ENCODE assay signal across 20 cellular contexts in genomic region chr2:108972663-108973062, GRCh38. TPM values are rescaled to one million over a fixed set of nuclear protein-coding genes. Genes with fewer than 3 reads are reported as not detected.
"Had no signal": no experiment of that assay in that cellular context is flagged by ENCODE, and none has a peak within 500 bp of the region (broad histone marks: within the 10 kb centered on the region; RNA-seq: fewer than 3 reads in every experiment).

No MANE protein-coding gene starts in this region.

- H3K4me1 ChIP-seq: body of pancreas, lower lobe of right lung, right atrium auricular region had no signal

- H3K27me3 ChIP-seq: body of pancreas, right atrium auricular region had no signal

- H3K4me3 Mint-ChIP-seq: activated B cell treated with CpG ODN at 0.5 μM for 24 hours; activated CD4-positive, alpha-beta memory T cell treated with anti-CD3 and anti-CD28 coated beads for 36 hours; activated T-helper 17 cell treated with anti-CD3 and anti-CD28 coated beads, Interleukin-2, amount 50 U/mL, for 72 hours; nephron progenitor cell had no signal

- H3K9me3 Mint-ChIP-seq: activated B cell treated with CpG ODN at 0.5 μM for 24 hours; activated CD4-positive, alpha-beta memory T cell treated with anti-CD3 and anti-CD28 coated beads for 36 hours; activated T-helper 17 cell treated with anti-CD3 and anti-CD28 coated beads, Interleukin-2, amount 50 U/mL, for 72 hours had no signal

- DNase-seq: activated B cell treated with CpG ODN at 0.5 μM for 24 hours; activated CD4-positive, alpha-beta memory T cell treated with anti-CD3 and anti-CD28 coated beads for 36 hours; activated CD4-positive, alpha-beta T cell treated with anti-CD3 and anti-CD28 coated beads for 4 hours; activated naive CD4-positive, alpha-beta T cell; activated T-cell treated with anti-CD3 and anti-CD28 coated beads for 4 hours; body of pancreas; caudate nucleus; left cardiac atrium; lower lobe of right lung; nephron progenitor cell; occipital lobe; stimulated activated CD4-positive, alpha-beta T cell treated with anti-CD3 and anti-CD28 coated beads, Interleukin-4, amount 100 ng/mL, for 1 hour; T-helper 1 cell; T-helper 9 cell had no signal

- H3K27ac Mint-ChIP-seq: activated B cell treated with CpG ODN at 0.5 μM for 24 hours; activated CD4-positive, alpha-beta memory T cell treated with anti-CD3 and anti-CD28 coated beads for 36 hours; activated T-helper 17 cell treated with anti-CD3 and anti-CD28 coated beads, Interleukin-2, amount 50 U/mL, for 72 hours; progenitor cell of endocrine pancreas had no signal

- H3K27ac ChIP-seq: body of pancreas, lower lobe of right lung, right atrium auricular region had no signal

- ATAC-seq: activated T-helper 17 cell treated with anti-CD3 and anti-CD28 coated beads, Interleukin-2, amount 50 U/mL, for 72 hours; body of pancreas had no signal

- H3K27me3 Mint-ChIP-seq: activated B cell treated with CpG ODN at 0.5 μM for 24 hours; activated CD4-positive, alpha-beta memory T cell treated with anti-CD3 and anti-CD28 coated beads for 36 hours; activated T-helper 17 cell treated with anti-CD3 and anti-CD28 coated beads, Interleukin-2, amount 50 U/mL, for 72 hours had no signal

- H3K9me3 ChIP-seq: body of pancreas, lower lobe of right lung, right atrium auricular region had no signal

- H3K4me3 ChIP-seq: body of pancreas, lower lobe of right lung, right atrium auricular region had no signal

- H3K36me3 Mint-ChIP-seq: activated CD4-positive, alpha-beta memory T cell treated with anti-CD3 and anti-CD28 coated beads for 36 hours had no signal

- H3K4me1 Mint-ChIP-seq: activated B cell treated with CpG ODN at 0.5 μM for 24 hours had no signal

- H3K36me3 ChIP-seq: lower lobe of right lung, right atrium auricular region had no signal

RNA-seq across cellular contexts. Expression of gene EDAR, which starts 16.4 kb away (rescaled TPM):
- total RNA-seq: activated B cell treated with CpG ODN at 0.5 μM for 24 hours; activated T-helper 17 cell treated with anti-CD3 and anti-CD28 coated beads, Interleukin-2, amount 50 U/mL, for 72 hours; body of pancreas; glomerular endothelial cell; mesenteric fat pad; occipital lobe; right atrium auricular region; skeletal muscle tissue had no signal
